ENCODE assay signal across 9 cellular contexts in genomic region chr22:24400037-24400725, GRCh38. TPM values are rescaled to one million over a fixed set of nuclear protein-coding genes. Genes with fewer than 3 reads are reported as not detected.
DNase-seq lines count a peak whose midpoint lies in the region; ATAC-seq and TF ChIP-seq lines count a peak whose summit lies in the region.
"Had no signal": no experiment of that assay in that cellular context is flagged by ENCODE, and none has a peak within 500 bp of the region (broad histone marks: within the 10 kb centered on the region; RNA-seq: fewer than 3 reads in every experiment).

No MANE protein-coding gene starts in this region.

- H3K36me3 Mint-ChIP-seq in activated naive CD4-positive, alpha-beta T cell treated with anti-CD3 and anti-CD28 coated beads, Interleukin-2, amount 50 U/mL, for 72 hours: peaks cover 6 to 10% of the 10 kb centered on the region in 2 donors
- peaks cover 15% of the 10 kb centered on the region for H3K36me3 Mint-ChIP-seq in effector memory CD8-positive, alpha-beta T cell (ENCODE audit: insufficient read depth)

- peak overlapping the region; percentile 54 for H3K9ac ChIP-seq in Karpas-422 (ENCODE audit: low read length)

- H3K27ac ChIP-seq in Karpas-422 (ENCODE audit: low read length) (peak overlapping the region; percentile 93), transverse colon (peak overlapping the region; percentile 18 to 50 (median 44))

- H3K4me3 ChIP-seq in Karpas-422 (ENCODE audit: low read length) (peak overlapping the region; percentile 59), transverse colon (no peak overlapping the region)

- no peaks in the 10 kb centered on the region for H4K20me1 ChIP-seq in Karpas-422 (ENCODE audit: insufficient read depth, low read depth, low read length)

- no peaks in the 10 kb centered on the region for H3K9me2 ChIP-seq in Karpas-422 (replicated peaks; ENCODE audit: insufficient read depth, low read length)

- H3K9me3 ChIP-seq in Karpas-422 (ENCODE audit: low read length): no peaks in the 10 kb centered on the region
- H3K9me3 ChIP-seq in transverse colon: no peaks in the 10 kb centered on the region

- no peak for TF ChIP-seq POLR2A in transverse colon (IDR thresholded peaks at IDR 0.05)

- H3K9me3 Mint-ChIP-seq in activated naive CD4-positive, alpha-beta T cell treated with anti-CD3 and anti-CD28 coated beads, Interleukin-2, amount 50 U/mL, for 72 hours: no peaks in the 10 kb centered on the region
- no peaks in the 10 kb centered on the region for H3K9me3 Mint-ChIP-seq in effector memory CD8-positive, alpha-beta T cell
- H3K9me3 Mint-ChIP-seq: neural crest cell had no signal

- peaks cover 15% of the 10 kb centered on the region; the same call in 1 of the 2 replicates for H3K36me3 ChIP-seq in Karpas-422 (ENCODE audit: insufficient read depth, low read length)
- peaks cover 0 to 7% (median 3%) of the 10 kb centered on the region in 4 donors for H3K36me3 ChIP-seq in transverse colon

- H3K4me3 Mint-ChIP-seq in effector memory CD8-positive, alpha-beta T cell: peak overlapping the region; percentile 74 to 83
- H3K4me3 Mint-ChIP-seq: neural crest cell had no signal

- WGBS in transverse colon (ENCODE audit: low coverage in 1 of 2), 2 donors: 45 to 51% methylated on average over 8 of the region's 8 CpGs

- H3K27me3 Mint-ChIP-seq in effector memory CD8-positive, alpha-beta T cell: no peaks in the 10 kb centered on the region

- peak; percentile 70 to 93 for ATAC-seq in activated naive CD4-positive, alpha-beta T cell treated with anti-CD3 and anti-CD28 coated beads, Interleukin-2, amount 50 U/mL, for 72 hours
- peak; percentile 37 for ATAC-seq in effector memory CD8-positive, alpha-beta T cell (replicated peaks)
- no peak for ATAC-seq in GM18873 (IDR thresholded peaks at IDR 0.05; ENCODE audit: low FRiP score, unreplicated experiment)

- H3K4me1 Mint-ChIP-seq in effector memory CD8-positive, alpha-beta T cell (ENCODE audit: low read depth in 2 of 2): peaks cover 25 to 26% of the 10 kb centered on the region in 2 donors
- H3K4me1 Mint-ChIP-seq: neural crest cell had no signal

- in situ Hi-C loops in transverse colon (cut with MboI; ENCODE audit: low pct_ligation_motif_present in 1 of 4, low pct_unique_long_range_greater_than_20kb in 1 of 4, low sequenced_read_pairs in 3 of 4): no loop called here

- H2AFZ ChIP-seq in Karpas-422 (ENCODE audit: low read length): no peak overlapping the region

- H3K27ac Mint-ChIP-seq in activated naive CD4-positive, alpha-beta T cell treated with anti-CD3 and anti-CD28 coated beads, Interleukin-2, amount 50 U/mL, for 72 hours: peak overlapping the region; percentile 45 to 75
- peak overlapping the region; percentile 44 to 91 for H3K27ac Mint-ChIP-seq in effector memory CD8-positive, alpha-beta T cell

- H3K27me3 ChIP-seq in Karpas-422 (ENCODE audit: low read length): no peaks in the 10 kb centered on the region
- no peaks in the 10 kb centered on the region for H3K27me3 ChIP-seq in transverse colon

- DNase-seq in activated naive CD4-positive, alpha-beta T cell treated with anti-CD3 and anti-CD28 coated beads, Interleukin-2, amount 50 U/mL, for 72 hours (ENCODE audit: low spot score in 2 of 2): no peak
- DNase-seq in activated naive CD4-positive, alpha-beta T cell (lab: John Stamatoyannopoulos, UW): no peak
- DNase-seq in Karpas-422 (no peak), transverse colon (no peak), AG08395 (ENCODE audit: low spot score) (no peak)
- no peak for DNase-seq in effector memory CD8-positive, alpha-beta T cell
- DNase-seq in stimulated activated CD4-positive, alpha-beta T cell treated with anti-CD3 and anti-CD28 coated beads, Interleukin-2, amount 100 ng/mL, for 48 hours: no peak

- H3K79me2 ChIP-seq in Karpas-422 (ENCODE audit: low read length): peaks cover 22% of the 10 kb centered on the region

- H3K4me1 ChIP-seq in Karpas-422 (ENCODE audit: low read length) (peaks cover 87% of the 10 kb centered on the region), transverse colon (peaks cover 13 to 40% (median 26%) of the 10 kb centered on the region in 4 donors)

- H3K4me2 ChIP-seq in Karpas-422 (ENCODE audit: low read depth, low read length, poor library complexity, severe bottlenecking): peak overlapping the region; percentile 80

- intact Hi-C loops in transverse colon (cut with DNase I; ENCODE audit: low total_unique reads): loop anchor here (10.0 kb wide), 1 partner anchor 275 kb away; no protein-coding TSS in a partner anchor

- no peak for TF ChIP-seq EP300 in transverse colon (IDR thresholded peaks at IDR 0.05; ENCODE audit: low read depth)

- no peak for TF ChIP-seq CTCF in transverse colon (IDR thresholded peaks at IDR 0.05)

RNA-seq across cellular contexts. Expression of gene ADORA2A, which starts 27.2 kb away (rescaled TPM):
- total RNA-seq in activated naive CD4-positive, alpha-beta T cell treated with anti-CD3 and anti-CD28 coated beads, Interleukin-2, amount 50 U/mL, for 72 hours: 10 to 100 TPM; 33.8 to 34.4 TPM
- total RNA-seq in Karpas-422 (2014; rRNA removed; shearing (Covaris generic); ENCODE audit: low replicate concordance): 65.9 and 86.7 TPM in 2 replicates
- total RNA-seq in transverse colon: 1 to 10 TPM in 3 of 4 donors, not detected in 1; 3.0 to 6.2 (median 3.0) TPM
